Comparison of ENCODE assay signal across 9 cellular contexts in the genomic region with DNA sequence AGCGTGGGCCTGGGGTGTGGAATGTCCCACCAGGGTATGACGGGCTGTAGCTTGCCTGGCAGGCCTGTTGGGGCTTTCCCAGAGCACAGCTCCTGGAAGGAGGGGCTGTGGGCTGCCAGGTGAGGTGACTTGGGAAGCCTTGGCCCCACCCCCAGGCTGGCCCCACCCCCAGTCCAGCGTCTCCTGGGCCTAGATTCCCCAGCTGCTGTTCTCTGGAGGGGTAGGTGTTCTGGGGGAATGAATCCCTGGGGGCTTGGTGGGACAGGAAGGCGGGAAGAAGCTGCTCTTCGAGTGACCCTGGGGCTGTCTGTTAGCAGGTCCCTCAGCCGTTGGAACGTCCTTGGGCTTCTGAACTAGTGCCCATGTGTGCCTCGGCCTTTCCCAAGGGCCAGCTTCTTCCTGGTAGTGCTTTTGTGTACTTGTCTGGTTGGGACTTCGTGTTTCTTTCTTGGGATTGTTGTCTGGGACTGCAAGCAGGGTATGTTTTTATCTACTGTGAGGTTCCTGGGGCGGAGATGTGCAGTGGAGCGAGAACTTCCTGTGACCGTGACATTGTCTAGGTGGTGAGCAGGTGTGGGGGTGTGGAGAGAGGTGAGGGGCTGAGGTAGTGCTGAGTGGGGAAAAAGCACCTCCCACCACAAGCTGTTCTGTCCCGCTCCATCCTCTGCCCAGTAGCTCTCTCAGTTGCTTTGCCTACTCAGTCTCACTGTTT. TPM values are rescaled to one million over a fixed set of nuclear protein-coding genes. Genes with fewer than 3 reads are reported as not detected.
A peak's percentile ranks its signal among the peaks of the same experiment; 100 is the strongest.
DNase-seq lines count a peak whose midpoint lies in the region; ATAC-seq, FAIRE-seq and TF ChIP-seq lines count a peak whose summit lies in the region.
"Had no signal": no experiment of that assay in that cellular context is flagged by ENCODE, and none has a peak within 500 bp of the region (broad histone marks: within the 10 kb centered on the region; RNA-seq: fewer than 3 reads in every experiment).

No MANE protein-coding gene starts in this region.

- H4K20me1 ChIP-seq in keratinocyte (ENCODE audit: control insufficient read depth, extremely low read depth, insufficient read depth, low read length): peaks cover 8% of the 10 kb centered on the region

- H3K4me3 ChIP-seq in keratinocyte (ENCODE audit: control insufficient read depth in 2 of 3, extremely low read depth in 1 of 3, insufficient read depth in 2 of 3, low read depth in 1 of 3, low read length in 3 of 3): peak overlapping the region; percentile 72 to 87 (median 72)

- no peak for TF ChIP-seq CTCF in keratinocyte (optimal IDR thresholded peaks at IDR 0.05 in 1 of 3, IDR thresholded peaks at IDR 0.05 in 1 of 3, conservative IDR thresholded peaks at IDR 0.05 in 1 of 3; ENCODE audit: extremely low read depth in 1 of 3, insufficient read depth in 2 of 3, low read length in 3 of 3)

- no peaks in the 10 kb centered on the region for H3K36me3 Mint-ChIP-seq in activated T-cell treated with anti-CD3 and anti-CD28 coated beads, Interleukin-2, amount 50 U/mL, for 4 hours (ENCODE audit: insufficient read depth)
- H3K36me3 Mint-ChIP-seq in stimulated activated naive B cell treated with anti-CD40 and anti-IgM and Interleukin-4, amounts not matched to agents 10 μg/mL and 1 μg/mL and 100 μg/mL, for 72 hours: no peaks in the 10 kb centered on the region

- no peak for FAIRE-seq in keratinocyte (lab: Jason Lieb, UNC)
- FAIRE-seq: islet of Langerhans had no signal

- H2AFZ ChIP-seq in keratinocyte (ENCODE audit: control insufficient read depth, low read length): peak overlapping the region; percentile 10

- peak overlapping the region; percentile 99 for H3K9ac ChIP-seq in keratinocyte (ENCODE audit: control insufficient read depth, extremely low read depth, insufficient read depth, low read length)

- H3K9me3 ChIP-seq in keratinocyte (ENCODE audit: control insufficient read depth, low read depth, low read length): no peaks in the 10 kb centered on the region

- H3K27me3 ChIP-seq in keratinocyte (ENCODE audit: control insufficient read depth, extremely low read depth, insufficient read depth, low read length): no peaks in the 10 kb centered on the region

- no peaks in the 10 kb centered on the region for H3K9me3 Mint-ChIP-seq in activated T-cell treated with anti-CD3 and anti-CD28 coated beads, Interleukin-2, amount 50 U/mL, for 4 hours
- H3K9me3 Mint-ChIP-seq in stimulated activated naive B cell treated with anti-CD40 and anti-IgM and Interleukin-4, amounts not matched to agents 10 μg/mL and 1 μg/mL and 100 μg/mL, for 72 hours: no peaks in the 10 kb centered on the region

- H3K36me3 ChIP-seq in keratinocyte (ENCODE audit: control insufficient read depth in 2 of 2, extremely low read depth in 1 of 2, insufficient read depth in 2 of 2, low read length in 2 of 2): peaks cover 0 to 3% of the 10 kb centered on the region in 2 experiments

- no peaks in the 10 kb centered on the region for H3K27me3 Mint-ChIP-seq in activated T-cell treated with anti-CD3 and anti-CD28 coated beads, Interleukin-2, amount 50 U/mL, for 4 hours (ENCODE audit: low read depth)
- H3K27me3 Mint-ChIP-seq in stimulated activated naive B cell treated with anti-CD40 and anti-IgM and Interleukin-4, amounts not matched to agents 10 μg/mL and 1 μg/mL and 100 μg/mL, for 72 hours: no peaks in the 10 kb centered on the region

- no peak for ATAC-seq in activated T-cell treated with anti-CD3 and anti-CD28 coated beads, Interleukin-2, amount 50 U/mL, for 4 hours
- ATAC-seq in stimulated activated naive B cell treated with anti-CD40 and anti-IgM and Interleukin-4, amounts not matched to agents 10 μg/mL and 1 μg/mL and 100 μg/mL, for 72 hours (replicated peaks): peak; percentile 41 to 55
- no peak for ATAC-seq in GM18520 (IDR thresholded peaks at IDR 0.05; ENCODE audit: unreplicated experiment)

- peak overlapping the region; percentile 98 for H3K27ac ChIP-seq in keratinocyte (ENCODE audit: control insufficient read depth, insufficient read depth, low read length)

- peak overlapping the region; percentile 78 for H3K4me3 Mint-ChIP-seq in activated T-cell treated with anti-CD3 and anti-CD28 coated beads, Interleukin-2, amount 50 U/mL, for 4 hours
- H3K4me3 Mint-ChIP-seq in stimulated activated naive B cell treated with anti-CD40 and anti-IgM and Interleukin-4, amounts not matched to agents 10 μg/mL and 1 μg/mL and 100 μg/mL, for 72 hours: peak overlapping the region; percentile 52 to 82

- H3K27ac Mint-ChIP-seq in stimulated activated naive B cell treated with anti-CD40 and anti-IgM and Interleukin-4, amounts not matched to agents 10 μg/mL and 1 μg/mL and 100 μg/mL, for 72 hours: peak overlapping the region; percentile 79

- peaks cover 2% of the 10 kb centered on the region for H3K9me1 ChIP-seq in keratinocyte (ENCODE audit: control insufficient read depth, extremely low read depth, insufficient read depth, low read length)

- H3K79me2 ChIP-seq in keratinocyte (ENCODE audit: control insufficient read depth, insufficient read depth, low read length): peaks cover 42% of the 10 kb centered on the region

- dilution Hi-C loops in keratinocyte (cut with MboI; ENCODE audit: extremely low pct_ligation_motif_present, low sequenced_read_pairs): no loop called here

- H3K4me2 ChIP-seq in keratinocyte (ENCODE audit: control insufficient read depth, extremely low read depth, insufficient read depth, low read depth, low read length): peak overlapping the region; percentile 84

- DNase-seq in DMS53 treated with DMSO at 0.1 percent for 48 hours (lab: John Stamatoyannopoulos, UW; ENCODE audit: unreplicated experiment) (peak; percentile 76), HPDE6-E6E7 (ENCODE audit: extremely low spot score) (peak; percentile 85), keratinocyte (ENCODE audit: low read depth, low spot score) (peak; percentile 85), NOMO-1 (lab: John Stamatoyannopoulos, UW; ENCODE audit: unreplicated experiment in 2 of 2) (no peak), UCSD-AML1 (lab: John Stamatoyannopoulos, UW; ENCODE audit: unreplicated experiment) (no peak)
- DNase-seq in activated T-cell treated with anti-CD3 and anti-CD28 coated beads, Interleukin-2, amount 50 U/mL, for 4 hours: no peak
- no peak for DNase-seq in stimulated activated naive B cell treated with anti-CD40 and anti-IgM and Interleukin-4, amounts not matched to agents 10 μg/mL and 1 μg/mL and 100 μg/mL, for 72 hours

- peaks cover 39% of the 10 kb centered on the region for H3K4me1 Mint-ChIP-seq in activated T-cell treated with anti-CD3 and anti-CD28 coated beads, Interleukin-2, amount 50 U/mL, for 4 hours (ENCODE audit: low read depth)
- H3K4me1 Mint-ChIP-seq in stimulated activated naive B cell treated with anti-CD40 and anti-IgM and Interleukin-4, amounts not matched to agents 10 μg/mL and 1 μg/mL and 100 μg/mL, for 72 hours: peaks cover 55 to 80% of the 10 kb centered on the region in 2 donors

- peaks cover 42% of the 10 kb centered on the region for H3K4me1 ChIP-seq in keratinocyte (ENCODE audit: control insufficient read depth, extremely low read depth, insufficient read depth, low read length)

RNA-seq across cellular contexts. Expression of a gene that starts 1.4 kb away (rescaled TPM):
- total RNA-seq in activated T-cell treated with anti-CD3 and anti-CD28 coated beads, Interleukin-2, amount 50 U/mL, for 4 hours: 10 to 100 TPM; 13.9 to 23.1 (median 14.2) TPM
- 104 to 178 TPM (median 152 TPM) in 3 replicates for polyA plus RNA-seq in keratinocyte
- polyA plus RNA-seq in keratinocyte (2011; ENCODE audit: low read depth): 28.2 TPM
- 52.6 and 78.8 TPM in 2 replicates for polyA plus RNA-seq in keratinocyte (2011; cell fraction: cytosol; rRNA removed)
- polyA plus RNA-seq in keratinocyte (2011; cell fraction: nucleus; rRNA removed): 361 and 438 TPM in 2 replicates
- 113 and 227 TPM in 2 replicates for polyA plus RNA-seq in keratinocyte (2012; ENCODE audit: low replicate concordance)
- 175 to 367 TPM (median 287 TPM) in 3 replicates for polyA minus RNA-seq in keratinocyte
- 399 TPM for polyA minus RNA-seq in keratinocyte (2011; cell fraction: cytosol; rRNA and poly(A)+ RNA removed)
- 550 and 554 TPM in 2 replicates for polyA minus RNA-seq in keratinocyte (2011; cell fraction: nucleus; rRNA and poly(A)+ RNA removed)

RNA-seq across cellular contexts. Expression of a gene that starts 25.1 kb away (rescaled TPM):
- 10 to 100 TPM; 69.6 to 74.0 (median 73.8) TPM for total RNA-seq in activated T-cell treated with anti-CD3 and anti-CD28 coated beads, Interleukin-2, amount 50 U/mL, for 4 hours
- polyA plus RNA-seq in keratinocyte: 34.2 to 44.0 TPM (median 38.7 TPM) in 3 replicates
- polyA plus RNA-seq in keratinocyte (2011; ENCODE audit: low read depth): 7.2 TPM
- 24.4 and 25.0 TPM in 2 replicates for polyA plus RNA-seq in keratinocyte (2011; cell fraction: cytosol; rRNA removed)
- 68.9 and 72.9 TPM in 2 replicates for polyA plus RNA-seq in keratinocyte (2011; cell fraction: nucleus; rRNA removed)
- 21.9 and 32.3 TPM in 2 replicates for polyA plus RNA-seq in keratinocyte (2012; ENCODE audit: low replicate concordance)
- 18.1 to 28.5 TPM (median 19.3 TPM) in 3 replicates for polyA minus RNA-seq in keratinocyte
- 21.5 TPM for polyA minus RNA-seq in keratinocyte (2011; cell fraction: cytosol; rRNA and poly(A)+ RNA removed)
- 22.3 and 29.5 TPM in 2 replicates for polyA minus RNA-seq in keratinocyte (2011; cell fraction: nucleus; rRNA and poly(A)+ RNA removed)

RNA-seq across cellular contexts. Expression of a gene that starts 31.1 kb away (rescaled TPM):
- total RNA-seq in activated T-cell treated with anti-CD3 and anti-CD28 coated beads, Interleukin-2, amount 50 U/mL, for 4 hours: 10 to 100 TPM; 73.6 to 95.1 (median 79.3) TPM
- polyA plus RNA-seq in keratinocyte: 12.8 to 14.3 TPM (median 13.8 TPM) in 3 replicates
- polyA plus RNA-seq in keratinocyte (2011; ENCODE audit: low read depth): 5.3 TPM
- 5.0 and 7.4 TPM in 2 replicates for polyA plus RNA-seq in keratinocyte (2011; cell fraction: cytosol; rRNA removed)
- 32.6 and 37.0 TPM in 2 replicates for polyA plus RNA-seq in keratinocyte (2011; cell fraction: nucleus; rRNA removed)
- 15.4 and 19.5 TPM in 2 replicates for polyA plus RNA-seq in keratinocyte (2012; ENCODE audit: low replicate concordance)
- polyA minus RNA-seq in keratinocyte: 17.2 to 22.0 TPM (median 20.2 TPM) in 3 replicates
- 17.5 TPM for polyA minus RNA-seq in keratinocyte (2011; cell fraction: cytosol; rRNA and poly(A)+ RNA removed)
- polyA minus RNA-seq in keratinocyte (2011; cell fraction: nucleus; rRNA and poly(A)+ RNA removed): 18.7 and 24.1 TPM in 2 replicates

RNA-seq across cellular contexts. Expression of a gene that starts 49.0 kb away (rescaled TPM):
- under 1 TPM in 1 of 3 donors, not detected in 2; 0.28 TPM for total RNA-seq in activated T-cell treated with anti-CD3 and anti-CD28 coated beads, Interleukin-2, amount 50 U/mL, for 4 hours
- not detected in 3 replicates for polyA plus RNA-seq in keratinocyte
- not detected for polyA plus RNA-seq in keratinocyte (2011; ENCODE audit: low read depth)
- not detected in 2 replicates for polyA plus RNA-seq in keratinocyte (2011; cell fraction: cytosol; rRNA removed)
- polyA plus RNA-seq in keratinocyte (2011; cell fraction: nucleus; rRNA removed): not detected in 2 replicates
- polyA plus RNA-seq in keratinocyte (2012; ENCODE audit: low replicate concordance): 0.54 TPM in 1 of 2 replicates, not detected in the other
- 0.43 TPM in 1 of 3 replicates, not detected in the others for polyA minus RNA-seq in keratinocyte
- polyA minus RNA-seq in keratinocyte (2011; cell fraction: cytosol; rRNA and poly(A)+ RNA removed): not detected
- not detected in 2 replicates for polyA minus RNA-seq in keratinocyte (2011; cell fraction: nucleus; rRNA and poly(A)+ RNA removed)

RNA-seq across cellular contexts. Expression of a gene that starts 57.9 kb away (rescaled TPM):
- under 1 TPM in 1 of 3 donors, not detected in 2; 0.03 TPM for total RNA-seq in activated T-cell treated with anti-CD3 and anti-CD28 coated beads, Interleukin-2, amount 50 U/mL, for 4 hours
- 0.05 TPM in 1 of 3 replicates, not detected in the others for polyA plus RNA-seq in keratinocyte
- 0.71 TPM for polyA plus RNA-seq in keratinocyte (2011; ENCODE audit: low read depth)
- polyA plus RNA-seq in keratinocyte (2011; cell fraction: cytosol; rRNA removed): 0.03 and 0.04 TPM in 2 replicates
- polyA plus RNA-seq in keratinocyte (2011; cell fraction: nucleus; rRNA removed): 0.06 and 0.11 TPM in 2 replicates
- 0.58 TPM in 1 of 2 replicates, not detected in the other for polyA plus RNA-seq in keratinocyte (2012; ENCODE audit: low replicate concordance)
- polyA minus RNA-seq in keratinocyte: not detected in 3 replicates
- polyA minus RNA-seq in keratinocyte (2011; cell fraction: cytosol; rRNA and poly(A)+ RNA removed): not detected
- not detected in 2 replicates for polyA minus RNA-seq in keratinocyte (2011; cell fraction: nucleus; rRNA and poly(A)+ RNA removed)

Comparison
In these comparisons a context has a peak if more than half of its experiments do, and no peak if none do; other contexts are left out.
1. DNase-seq: peak in DMS53 treated with DMSO at 0.1 percent for 48 hours (single experiment), HPDE6-E6E7 (single experiment) and keratinocyte (single experiment); none in activated T-cell treated with anti-CD3 and anti-CD28 coated beads, Interleukin-2, amount 50 U/mL, for 4 hours (single experiment), stimulated activated naive B cell treated with anti-CD40 and anti-IgM and Interleukin-4, amounts not matched to agents 10 μg/mL and 1 μg/mL and 100 μg/mL, for 72 hours (single experiment), NOMO-1 (0 of 2) and UCSD-AML1 (single experiment).
2. ATAC-seq: peak in stimulated activated naive B cell treated with anti-CD40 and anti-IgM and Interleukin-4, amounts not matched to agents 10 μg/mL and 1 μg/mL and 100 μg/mL, for 72 hours (2 of 2); none in activated T-cell treated with anti-CD3 and anti-CD28 coated beads, Interleukin-2, amount 50 U/mL, for 4 hours (0 of 2) and GM18520 (single experiment).